ENCODE assay signal across 24 cellular contexts in the genomic region with DNA sequence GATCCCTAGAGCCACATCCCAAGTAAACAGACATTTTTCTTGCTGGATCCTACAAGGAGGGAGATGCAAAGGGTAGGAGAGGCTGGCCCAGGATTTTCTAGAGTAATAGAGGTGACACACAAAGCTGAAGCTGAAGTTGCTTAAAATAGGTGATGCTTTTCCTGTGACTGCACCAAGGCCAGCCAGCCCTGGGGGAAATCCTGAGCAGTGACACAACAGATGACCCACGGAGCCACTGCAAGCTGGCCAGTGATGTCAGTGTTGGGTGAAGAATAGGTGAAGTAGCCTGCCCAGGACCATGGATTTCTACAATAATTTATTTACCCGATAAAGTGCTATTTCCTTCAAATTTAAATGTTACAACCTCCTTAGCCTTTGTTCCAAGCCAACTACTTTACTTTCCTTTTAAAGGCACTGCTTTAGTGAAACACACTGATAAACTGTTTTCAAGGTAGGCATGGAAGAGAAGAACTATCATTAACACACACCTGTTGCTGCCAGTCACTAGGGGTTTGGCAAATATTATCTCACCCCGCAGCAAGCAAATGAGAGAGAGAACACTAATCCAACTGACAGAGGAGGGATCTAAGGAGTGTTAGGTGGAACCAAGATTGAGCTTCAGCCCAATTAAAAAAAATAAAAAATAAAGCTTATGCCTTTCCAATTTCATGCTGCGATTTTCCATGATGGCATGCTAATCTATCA.
"Had no signal": no experiment of that assay in that cellular context is flagged by ENCODE, and none has a peak within 500 bp of the region (broad histone marks: within the 10 kb centered on the region; RNA-seq: fewer than 3 reads in every experiment).

No MANE protein-coding gene starts in this region.

- H3K4me3 ChIP-seq: neural progenitor cell, ovary, psoas muscle, right lobe of liver, sigmoid colon, stomach, thoracic aorta, thyroid gland, tibial nerve, upper lobe of right lung, uterus had no signal

- H3K9ac ChIP-seq: neural progenitor cell, parathyroid adenoma had no signal

- H3K27me3 ChIP-seq: neural progenitor cell, ovary, right lobe of liver, sigmoid colon, stomach, thyroid gland, tibial nerve, upper lobe of right lung, uterus had no signal

- H3K27ac ChIP-seq: neural progenitor cell, ovary, parathyroid adenoma, psoas muscle, right lobe of liver, sigmoid colon, stomach, thoracic aorta, thyroid gland, tibial nerve, upper lobe of right lung, uterus had no signal

- H3K79me2 ChIP-seq: parathyroid adenoma had no signal

- H3K4me2 ChIP-seq: neural progenitor cell had no signal

- H3K36me3 ChIP-seq: neural progenitor cell, ovary, right lobe of liver, sigmoid colon, stomach, thoracic aorta, thyroid gland, tibial nerve, upper lobe of right lung, uterus had no signal

- ATAC-seq: natural killer cell; psoas muscle; right cardiac atrium; right lobe of liver; stimulated activated effector memory CD8-positive, alpha-beta T cell treated with anti-CD3 and anti-CD28 coated beads, Interleukin-12 subunit alpha, Interleukin-12 subunit beta, amount 100 ng/mL, for 72 hours; stimulated activated naive B cell treated with anti-CD40 and anti-IgM and Interleukin-4, amounts not matched to agents 10 μg/mL and 1 μg/mL and 100 μg/mL, for 72 hours; upper lobe of right lung had no signal

- H3K4me1 ChIP-seq: neural progenitor cell, parathyroid adenoma, psoas muscle, right lobe of liver, sigmoid colon, stomach, thyroid gland, tibial nerve, upper lobe of right lung, uterus had no signal

- DNase-seq: natural killer cell; occipital lobe; ovary; posterior cingulate gyrus; psoas muscle; right cardiac atrium; right lobe of liver; sigmoid colon; small intestine; stimulated activated CD4-positive, alpha-beta T cell treated with anti-CD3 and anti-CD28 coated beads, Interleukin-15, amount 100 ng/mL, for 24 hours; stimulated activated CD4-positive, alpha-beta T cell treated with anti-CD3 and anti-CD28 coated beads, Interleukin-2, amount 100 ng/mL, for 24 hours; stimulated activated CD4-positive, alpha-beta T cell treated with anti-CD3 and anti-CD28 coated beads, Interleukin-2, amount 100 ng/mL, for 48 hours; stimulated activated CD4-positive, alpha-beta T cell treated with anti-CD3 and anti-CD28 coated beads, Interleukin-4, amount 100 ng/mL, for 24 hours; stimulated activated naive B cell treated with anti-CD40 and anti-IgM and Interleukin-4, amounts not matched to agents 10 μg/mL and 1 μg/mL and 100 μg/mL, for 72 hours; stimulated activated naive CD4-positive, alpha-beta T cell treated with Interleukin-2 at 50 U/mL for 16 hours; stomach; thyroid gland; upper lobe of right lung; uterus had no signal

- H3K9me3 ChIP-seq: ovary, psoas muscle, right lobe of liver, sigmoid colon, stomach, thoracic aorta, thyroid gland, tibial nerve, upper lobe of right lung, uterus had no signal
